8 cellular contexts compared by ENCODE assay signal in the genomic region with DNA sequence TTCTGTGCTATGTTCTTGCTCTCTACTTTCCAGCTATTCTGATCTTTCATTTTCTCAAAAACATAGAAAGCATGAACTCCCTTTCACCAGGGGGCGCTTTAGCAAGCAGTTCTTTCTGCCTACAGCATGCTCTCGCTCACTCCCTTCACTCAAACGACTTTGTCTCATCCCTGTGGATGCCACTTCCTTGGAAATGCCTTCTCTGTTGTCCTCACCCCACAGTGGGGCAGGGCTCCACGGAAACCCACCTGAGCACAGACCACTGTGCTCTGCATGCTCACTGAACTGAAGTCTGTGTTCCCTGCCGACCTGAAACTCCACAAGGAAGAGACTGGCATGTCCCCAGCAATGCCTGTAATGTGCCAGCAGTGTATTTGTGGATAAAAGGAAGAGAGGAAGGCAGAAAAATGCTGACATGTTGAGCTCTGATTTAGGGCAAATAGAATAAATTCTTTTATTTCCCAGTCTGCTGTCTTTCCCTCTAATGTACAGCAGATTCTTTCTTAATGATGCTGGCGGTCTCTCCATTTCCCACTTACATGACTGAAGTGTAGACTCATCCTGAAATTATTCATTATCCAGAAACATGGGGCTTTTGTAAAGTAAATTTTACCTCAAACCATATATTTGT. TPM values are rescaled to one million over a fixed set of nuclear protein-coding genes. Genes with fewer than 3 reads are reported as not detected.
DNase-seq lines count a peak whose midpoint lies in the region; ATAC-seq, FAIRE-seq and TF ChIP-seq lines count a peak whose summit lies in the region.

No MANE protein-coding gene starts in this region.

- no peak for ATAC-seq in activated T-cell treated with anti-CD3 and anti-CD28 coated beads, Interleukin-2, amount 50 U/mL, for 4 hours
- ATAC-seq in activated CD8-positive, alpha-beta T cell treated with anti-CD3 and anti-CD28 coated beads, Interleukin-2, amount 10 ng/mL, durations not matched to agents 7 days and 5 days: no peak
- ATAC-seq in heart left ventricle (peak in 1 of 4 donors; percentile 18), GM21360 (IDR thresholded peaks at IDR 0.05; ENCODE audit: unreplicated experiment) (no peak), HG02840 (IDR thresholded peaks at IDR 0.05; ENCODE audit: low FRiP score, unreplicated experiment) (no peak)

- H3K27me3 Mint-ChIP-seq in activated T-cell treated with anti-CD3 and anti-CD28 coated beads, Interleukin-2, amount 50 U/mL, for 4 hours (ENCODE audit: low read depth): peaks cover 48% of the 10 kb centered on the region
- H3K27me3 Mint-ChIP-seq in activated CD8-positive, alpha-beta T cell treated with anti-CD3 and anti-CD28 coated beads, Interleukin-2, amount 10 ng/mL, durations not matched to agents 7 days and 5 days (ENCODE audit: low read depth): peaks cover 35% of the 10 kb centered on the region

- WGBS in heart left ventricle, 4 donors: 22 to 27% (median 24%) methylated on average over 6 of the region's 6 CpGs
- 23% methylated on average over 6 of the region's 6 CpGs for WGBS in small intestine, 3 donors

- FAIRE-seq in small intestine (lab: Jason Lieb, UNC): no peak

- DNase-seq in activated T-cell treated with anti-CD3 and anti-CD28 coated beads for 48 hours (ENCODE audit: low read depth) (peak; percentile 9), NB4 (ENCODE audit: low read depth) (peak; percentile 72), heart left ventricle (peak in 1 of 5 donors; percentile 50), small intestine (peak; percentile 37)
- no peak for DNase-seq in activated T-cell treated with anti-CD3 and anti-CD28 coated beads, Interleukin-2, amount 50 U/mL, for 4 hours
- DNase-seq in activated CD8-positive, alpha-beta T cell treated with anti-CD3 and anti-CD28 coated beads, Interleukin-2, amount 10 ng/mL, durations not matched to agents 7 days and 5 days: peak; percentile 59

- peak overlapping the region; percentile 13 for H3K4me3 ChIP-seq in NB4 (ENCODE audit: low read depth, low read length)
- H3K4me3 ChIP-seq in heart left ventricle: no peak overlapping the region
- no peak overlapping the region for H3K4me3 ChIP-seq in small intestine (ENCODE audit: low read depth in 1 of 2, low read length in 2 of 2)

- POLR2A ChIA-PET in activated CD8-positive, alpha-beta T cell treated with anti-CD3 and anti-CD28 coated beads, Interleukin-2, amount 10 ng/mL, durations not matched to agents 7 days and 5 days (lab: Charles Lee): interaction anchor here (0.7 kb wide), 1 partner anchor 264 kb away, joined by 3 read pairs; no protein-coding TSS in a partner anchor

- H3K4me1 Mint-ChIP-seq in activated T-cell treated with anti-CD3 and anti-CD28 coated beads, Interleukin-2, amount 50 U/mL, for 4 hours (ENCODE audit: low read depth): peaks cover 9% of the 10 kb centered on the region
- H3K4me1 Mint-ChIP-seq in activated CD8-positive, alpha-beta T cell treated with anti-CD3 and anti-CD28 coated beads, Interleukin-2, amount 10 ng/mL, durations not matched to agents 7 days and 5 days (ENCODE audit: low read depth): peaks cover 7% of the 10 kb centered on the region

- H3K27me3 ChIP-seq in heart left ventricle (peaks cover under 1 to 33% (median 9%) of the 10 kb centered on the region in 9 donors), small intestine (ENCODE audit: control insufficient read depth in 2 of 2, insufficient read depth in 2 of 2, low read length in 2 of 2) (peaks cover 3 to 5% of the 10 kb centered on the region in 2 donors)

- H3K27ac ChIP-seq in heart left ventricle (no peak overlapping the region), small intestine (ENCODE audit: low read depth in 1 of 2, low read length in 1 of 2) (no peak overlapping the region)

- H3K36me3 Mint-ChIP-seq in activated T-cell treated with anti-CD3 and anti-CD28 coated beads, Interleukin-2, amount 50 U/mL, for 4 hours (ENCODE audit: insufficient read depth): no peaks in the 10 kb centered on the region
- H3K36me3 Mint-ChIP-seq in activated CD8-positive, alpha-beta T cell treated with anti-CD3 and anti-CD28 coated beads, Interleukin-2, amount 10 ng/mL, durations not matched to agents 7 days and 5 days (ENCODE audit: low read depth): peaks cover 2% of the 10 kb centered on the region

- no peak overlapping the region for H3K4me3 Mint-ChIP-seq in activated T-cell treated with anti-CD3 and anti-CD28 coated beads, Interleukin-2, amount 50 U/mL, for 4 hours
- H3K4me3 Mint-ChIP-seq in activated CD8-positive, alpha-beta T cell treated with anti-CD3 and anti-CD28 coated beads, Interleukin-2, amount 10 ng/mL, durations not matched to agents 7 days and 5 days: no peak overlapping the region

- peaks cover 0 to 7% (median 0%) of the 10 kb centered on the region in 12 donors for H3K4me1 ChIP-seq in heart left ventricle
- no peaks in the 10 kb centered on the region for H3K4me1 ChIP-seq in small intestine (ENCODE audit: control insufficient read depth in 2 of 2, insufficient read depth in 1 of 2, low read depth in 1 of 2, low read length in 1 of 2)

- CTCF ChIA-PET in activated CD8-positive, alpha-beta T cell treated with anti-CD3 and anti-CD28 coated beads, Interleukin-2, amount 10 ng/mL, durations not matched to agents 7 days and 5 days (lab: Charles Lee): interaction anchor here (0.7 to 3.4 kb wide), 11 partner anchors 9 to 220 kb away, joined by 3 to 18 read pairs (median 4); no protein-coding TSS in a partner anchor

- H3K9me3 ChIP-seq in heart left ventricle (peaks cover 0 to 9% (median 0%) of the 10 kb centered on the region in 12 donors), small intestine (ENCODE audit: control insufficient read depth, low read depth) (no peaks in the 10 kb centered on the region)

- H3K9me3 Mint-ChIP-seq in activated T-cell treated with anti-CD3 and anti-CD28 coated beads, Interleukin-2, amount 50 U/mL, for 4 hours: peaks cover 2% of the 10 kb centered on the region
- H3K9me3 Mint-ChIP-seq in activated CD8-positive, alpha-beta T cell treated with anti-CD3 and anti-CD28 coated beads, Interleukin-2, amount 10 ng/mL, durations not matched to agents 7 days and 5 days (ENCODE audit: insufficient read depth): no peaks in the 10 kb centered on the region

- intact Hi-C loops in heart left ventricle (cut with DNase I): loop anchor here in 5 of 10 donors (5.0 to 10.0 kb wide), 3 partner anchors 178 to 183 kb away; no protein-coding TSS in a partner anchor

- TF ChIP-seq POLR2A in NB4 (IDR thresholded peaks at IDR 0.05; ENCODE audit: extremely low read depth, insufficient read length): no peak
- TF ChIP-seq POLR2A in heart left ventricle (IDR thresholded peaks at IDR 0.05): no peak

- no peaks in the 10 kb centered on the region for H3K36me3 ChIP-seq in heart left ventricle
- H3K36me3 ChIP-seq in small intestine (ENCODE audit: control insufficient read depth in 2 of 2, insufficient read depth in 2 of 2, low read length in 2 of 2): no peaks in the 10 kb centered on the region

- TF ChIP-seq CTCF in NB4 (IDR thresholded peaks at IDR 0.05; ENCODE audit: low read depth, low read length): peak; percentile 84
- peak in 11 of 12 donors; percentile 29 to 63 (median 44) for TF ChIP-seq CTCF in heart left ventricle (IDR thresholded peaks at IDR 0.05)

- no peak overlapping the region for H3K27ac Mint-ChIP-seq in activated CD8-positive, alpha-beta T cell treated with anti-CD3 and anti-CD28 coated beads, Interleukin-2, amount 10 ng/mL, durations not matched to agents 7 days and 5 days

RNA-seq across cellular contexts. Expression of a gene that starts 4.9 kb away (rescaled TPM):
- total RNA-seq in activated T-cell treated with anti-CD3 and anti-CD28 coated beads, Interleukin-2, amount 50 U/mL, for 4 hours: under 1 TPM; 0.10 to 0.16 (median 0.11) TPM
- total RNA-seq in activated CD8-positive, alpha-beta T cell treated with anti-CD3 and anti-CD28 coated beads, Interleukin-2, amount 10 ng/mL, durations not matched to agents 7 days and 5 days: under 1 TPM; 0.05 TPM
- total RNA-seq in heart left ventricle: 1 to 10 TPM in 3 of 9 donors, under 1 TPM in 6; 0.18 to 9.0 (median 0.50) TPM
- polyA plus RNA-seq in heart left ventricle: under 1 TPM; 0.23 to 0.39 TPM
- polyA plus RNA-seq in small intestine: 1 to 10 TPM in 1 of 3 donors, under 1 TPM in 1, not detected in 1; 0.54 to 3.2 TPM
